14 cellular contexts compared by ENCODE assay signal in genomic region chr14:102183922-102184677, GRCh38. TPM values are rescaled to one million over a fixed set of nuclear protein-coding genes. Genes with fewer than 3 reads are reported as not detected.
DNase-seq lines count a peak whose midpoint lies in the region; ATAC-seq and TF ChIP-seq lines count a peak whose summit lies in the region.
"Had no signal": no experiment of that assay in that cellular context is flagged by ENCODE, and none has a peak within 500 bp of the region (broad histone marks: within the 10 kb centered on the region; RNA-seq: fewer than 3 reads in every experiment).

No MANE protein-coding gene starts in this region.

- no peak overlapping the region for H3K4me2 ChIP-seq in mesenchymal stem cell (ENCODE audit: low read length, poor library complexity, severe bottlenecking)

- H2BK120ac ChIP-seq in mesenchymal stem cell (ENCODE audit: low read depth, low read length), result no peak overlapping the region

- TF ChIP-seq CTCF in WERI-Rb-1 (IDR thresholded peaks at IDR 0.05; ENCODE audit: low read depth, low read length), result no peak

- no peak overlapping the region for H2BK15ac ChIP-seq in mesenchymal stem cell (ENCODE audit: low read depth, poor library complexity, severe bottlenecking)

- ATAC-seq in activated T-cell treated with anti-CD3 and anti-CD28 coated beads, Interleukin-2, amount 50 U/mL, for 4 hours, result peak; percentile 76 to 77
- ATAC-seq in HG02642 (IDR thresholded peaks at IDR 0.05; ENCODE audit: poor library complexity, unreplicated experiment) (no peak), GM19467 (IDR thresholded peaks at IDR 0.05; ENCODE audit: unreplicated experiment) (no peak)
- ATAC-seq: naive thymus-derived CD4-positive, alpha-beta T cell; PC-3; T-cell had no signal

- H3K4me1 Mint-ChIP-seq in activated T-cell treated with anti-CD3 and anti-CD28 coated beads, Interleukin-2, amount 50 U/mL, for 4 hours (ENCODE audit: low read depth), result peaks cover 71% of the 10 kb centered on the region
- H3K4me1 Mint-ChIP-seq in activated T-helper 1 cell treated with anti-CD3 and anti-CD28 coated beads, Interleukin-12 subunit alpha, Interleukin-12 subunit beta, Interleukin-2, Interleukin-4 antibody, amounts not matched to agents 30 ng/mL and 10 ng/mL and 1 ng/mL, durations not matched to agents 14 hours and 24 hours and 36 hours (ENCODE audit: low read depth), result peaks cover 50% of the 10 kb centered on the region

- H3K36me3 Mint-ChIP-seq in activated T-cell treated with anti-CD3 and anti-CD28 coated beads, Interleukin-2, amount 50 U/mL, for 4 hours (ENCODE audit: insufficient read depth), result peaks cover 8% of the 10 kb centered on the region
- no peaks in the 10 kb centered on the region for H3K36me3 Mint-ChIP-seq in activated T-helper 1 cell treated with anti-CD3 and anti-CD28 coated beads, Interleukin-12 subunit alpha, Interleukin-12 subunit beta, Interleukin-2, Interleukin-4 antibody, amounts not matched to agents 30 ng/mL and 10 ng/mL and 1 ng/mL, durations not matched to agents 14 hours and 24 hours and 36 hours (ENCODE audit: low read depth)
- H3K36me3 Mint-ChIP-seq: naive thymus-derived CD4-positive, alpha-beta T cell had no signal

- H3K4me3 ChIP-seq in mesenchymal stem cell (ENCODE audit: insufficient read depth in 1 of 2, low read depth in 1 of 2, low read length in 2 of 2), result no peak overlapping the region
- H3K4me3 ChIP-seq in WERI-Rb-1 (ENCODE audit: low read depth, low read length), result no peak overlapping the region
- H3K4me3 ChIP-seq: GM23248 had no signal

- DNase-seq in activated T-cell treated with anti-CD3 and anti-CD28 coated beads, Interleukin-2, amount 50 U/mL, for 4 hours, result no peak
- DNase-seq in activated T-cell treated with anti-CD3 and anti-CD28 coated beads for 4 hours (no peak), mesenchymal stem cell (no peak), superior temporal gyrus (ENCODE audit: extremely low spot score) (peak; percentile 80), WERI-Rb-1 (no peak)
- DNase-seq in activated T-helper 1 cell treated with anti-CD3 and anti-CD28 coated beads, Interleukin-12 subunit alpha, Interleukin-12 subunit beta, Interleukin-2, Interleukin-4 antibody, amounts not matched to agents 30 ng/mL and 10 ng/mL and 1 ng/mL, durations not matched to agents 14 hours and 24 hours and 36 hours (ENCODE audit: low spot score), result no peak
- DNase-seq: DMS79, GM23248, kidney glomerular epithelial cell, PC-3, T-cell had no signal

- H3K79me1 ChIP-seq in mesenchymal stem cell (replicated peaks; ENCODE audit: low read length, poor library complexity, severe bottlenecking), result peaks cover 16% of the 10 kb centered on the region

- no peak overlapping the region for H3K23ac ChIP-seq in mesenchymal stem cell (ENCODE audit: low read length in 2 of 2)

- no peak overlapping the region for H3K9ac ChIP-seq in mesenchymal stem cell (ENCODE audit: low read length)
- H3K9ac ChIP-seq: GM23248 had no signal

- no peaks in the 10 kb centered on the region for H3K27me3 ChIP-seq in mesenchymal stem cell (ENCODE audit: control insufficient read depth in 1 of 2, insufficient read depth in 1 of 2, low read length in 2 of 2)
- no peaks in the 10 kb centered on the region for H3K27me3 ChIP-seq in WERI-Rb-1 (ENCODE audit: insufficient read depth, low read depth, severe bottlenecking)

- H3K9me3 ChIP-seq in mesenchymal stem cell (ENCODE audit: control insufficient read depth, low read length), result no peaks in the 10 kb centered on the region
- H3K9me3 ChIP-seq in WERI-Rb-1 (ENCODE audit: severe bottlenecking), result no peaks in the 10 kb centered on the region

- no peaks in the 10 kb centered on the region for H3K27me3 Mint-ChIP-seq in activated T-cell treated with anti-CD3 and anti-CD28 coated beads, Interleukin-2, amount 50 U/mL, for 4 hours (ENCODE audit: low read depth)
- no peaks in the 10 kb centered on the region for H3K27me3 Mint-ChIP-seq in activated T-helper 1 cell treated with anti-CD3 and anti-CD28 coated beads, Interleukin-12 subunit alpha, Interleukin-12 subunit beta, Interleukin-2, Interleukin-4 antibody, amounts not matched to agents 30 ng/mL and 10 ng/mL and 1 ng/mL, durations not matched to agents 14 hours and 24 hours and 36 hours (ENCODE audit: insufficient read depth)
- H3K27me3 Mint-ChIP-seq: naive thymus-derived CD4-positive, alpha-beta T cell; T-cell had no signal

- no peak overlapping the region for H2AFZ ChIP-seq in mesenchymal stem cell (ENCODE audit: low read depth, low read length)
- H2AFZ ChIP-seq: GM23248 had no signal

- H3K27ac ChIP-seq in mesenchymal stem cell (ENCODE audit: low read length, poor library complexity, severe bottlenecking) (no peak overlapping the region), WERI-Rb-1 (no peak overlapping the region)

- no peak overlapping the region for H3K4ac ChIP-seq in mesenchymal stem cell (ENCODE audit: low read depth in 1 of 2, low read length in 2 of 2)

- WGBS in mesenchymal stem cell, result 94% methylated on average over 7 of the region's 7 CpGs

- H4K8ac ChIP-seq in mesenchymal stem cell (ENCODE audit: low read length), result peak overlapping the region; percentile 27

- H3K36me3 ChIP-seq in mesenchymal stem cell (ENCODE audit: control insufficient read depth in 1 of 2, insufficient read depth in 2 of 2, low read depth in 1 of 2, low read length in 2 of 2) (peaks cover 0 to 3% of the 10 kb centered on the region in 2 experiments), WERI-Rb-1 (no peaks in the 10 kb centered on the region)

- no peak overlapping the region for H3K18ac ChIP-seq in mesenchymal stem cell (ENCODE audit: low read depth in 1 of 2, low read length in 2 of 2)

- H3K14ac ChIP-seq in mesenchymal stem cell (ENCODE audit: low read length in 2 of 2), result no peak overlapping the region

- H2BK12ac ChIP-seq in mesenchymal stem cell (ENCODE audit: low read length in 2 of 2), result no peak overlapping the region

- H3K4me3 Mint-ChIP-seq in activated T-cell treated with anti-CD3 and anti-CD28 coated beads, Interleukin-2, amount 50 U/mL, for 4 hours, result peak overlapping the region; percentile 52
- peak overlapping the region; percentile 37 for H3K4me3 Mint-ChIP-seq in activated T-helper 1 cell treated with anti-CD3 and anti-CD28 coated beads, Interleukin-12 subunit alpha, Interleukin-12 subunit beta, Interleukin-2, Interleukin-4 antibody, amounts not matched to agents 30 ng/mL and 10 ng/mL and 1 ng/mL, durations not matched to agents 14 hours and 24 hours and 36 hours
- H3K4me3 Mint-ChIP-seq: T-cell had no signal

- no peaks in the 10 kb centered on the region for H3K9me3 Mint-ChIP-seq in activated T-cell treated with anti-CD3 and anti-CD28 coated beads, Interleukin-2, amount 50 U/mL, for 4 hours
- no peaks in the 10 kb centered on the region for H3K9me3 Mint-ChIP-seq in activated T-helper 1 cell treated with anti-CD3 and anti-CD28 coated beads, Interleukin-12 subunit alpha, Interleukin-12 subunit beta, Interleukin-2, Interleukin-4 antibody, amounts not matched to agents 30 ng/mL and 10 ng/mL and 1 ng/mL, durations not matched to agents 14 hours and 24 hours and 36 hours
- H3K9me3 Mint-ChIP-seq: naive thymus-derived CD4-positive, alpha-beta T cell; T-cell had no signal

- intact Hi-C loops in activated T-helper 1 cell treated with anti-CD3 and anti-CD28 coated beads, Interleukin-12 subunit alpha, Interleukin-12 subunit beta, Interleukin-2, Interleukin-4 antibody, amounts not matched to agents 30 ng/mL and 10 ng/mL and 1 ng/mL, durations not matched to agents 14 hours and 24 hours and 36 hours (cut with micrococcal nuclease), result loop anchor here (1.0 to 5.0 kb wide), 7 partner anchors 17 to 362 kb away; partner anchors contain the start of genes CINP, HSP90AA1, TECPR2 and WDR20

- no peak overlapping the region for H2AK5ac ChIP-seq in mesenchymal stem cell (ENCODE audit: low read length, severe bottlenecking)

- H3K4me1 ChIP-seq in mesenchymal stem cell (ENCODE audit: control insufficient read depth, insufficient read depth, low read depth, low read length), result peaks cover 25% of the 10 kb centered on the region

- peak overlapping the region; percentile 81 for H3K27ac Mint-ChIP-seq in activated T-helper 1 cell treated with anti-CD3 and anti-CD28 coated beads, Interleukin-12 subunit alpha, Interleukin-12 subunit beta, Interleukin-2, Interleukin-4 antibody, amounts not matched to agents 30 ng/mL and 10 ng/mL and 1 ng/mL, durations not matched to agents 14 hours and 24 hours and 36 hours
- H3K27ac Mint-ChIP-seq: T-cell had no signal

- H2BK5ac ChIP-seq in mesenchymal stem cell (ENCODE audit: low read depth, low read length, poor library complexity, severe bottlenecking), result no peak overlapping the region

- no peak overlapping the region for H4K91ac ChIP-seq in mesenchymal stem cell (ENCODE audit: low read length)

RNA-seq across cellular contexts. Expression of gene WDR20, which starts 44.4 kb away (rescaled TPM):
- 10 to 100 TPM; 28.7 to 33.9 (median 29.9) TPM for total RNA-seq in activated T-cell treated with anti-CD3 and anti-CD28 coated beads, Interleukin-2, amount 50 U/mL, for 4 hours
- 33.9 and 34.2 TPM in 2 replicates for total RNA-seq in activated T-helper 1 cell treated with anti-CD3 and anti-CD28 coated beads, Interleukin-12 subunit alpha, Interleukin-12 subunit beta, Interleukin-2, Interleukin-4 antibody, amounts not matched to agents 30 ng/mL and 10 ng/mL and 1 ng/mL, durations not matched to agents 14 hours and 24 hours and 36 hours
- polyA plus RNA-seq in mesenchymal stem cell (2013, experiment 1 of 2), result 12.6 TPM
- 12.4 TPM for polyA plus RNA-seq in mesenchymal stem cell (2013, experiment 2 of 2)

Comparison
In these comparisons a context has a peak if more than half of its experiments do, and no peak if none do; other contexts are left out.
1. ATAC-seq: peak in activated T-cell treated with anti-CD3 and anti-CD28 coated beads, Interleukin-2, amount 50 U/mL, for 4 hours (2 of 2); none in HG02642 (single experiment) and GM19467 (single experiment).